In the genomic region with DNA sequence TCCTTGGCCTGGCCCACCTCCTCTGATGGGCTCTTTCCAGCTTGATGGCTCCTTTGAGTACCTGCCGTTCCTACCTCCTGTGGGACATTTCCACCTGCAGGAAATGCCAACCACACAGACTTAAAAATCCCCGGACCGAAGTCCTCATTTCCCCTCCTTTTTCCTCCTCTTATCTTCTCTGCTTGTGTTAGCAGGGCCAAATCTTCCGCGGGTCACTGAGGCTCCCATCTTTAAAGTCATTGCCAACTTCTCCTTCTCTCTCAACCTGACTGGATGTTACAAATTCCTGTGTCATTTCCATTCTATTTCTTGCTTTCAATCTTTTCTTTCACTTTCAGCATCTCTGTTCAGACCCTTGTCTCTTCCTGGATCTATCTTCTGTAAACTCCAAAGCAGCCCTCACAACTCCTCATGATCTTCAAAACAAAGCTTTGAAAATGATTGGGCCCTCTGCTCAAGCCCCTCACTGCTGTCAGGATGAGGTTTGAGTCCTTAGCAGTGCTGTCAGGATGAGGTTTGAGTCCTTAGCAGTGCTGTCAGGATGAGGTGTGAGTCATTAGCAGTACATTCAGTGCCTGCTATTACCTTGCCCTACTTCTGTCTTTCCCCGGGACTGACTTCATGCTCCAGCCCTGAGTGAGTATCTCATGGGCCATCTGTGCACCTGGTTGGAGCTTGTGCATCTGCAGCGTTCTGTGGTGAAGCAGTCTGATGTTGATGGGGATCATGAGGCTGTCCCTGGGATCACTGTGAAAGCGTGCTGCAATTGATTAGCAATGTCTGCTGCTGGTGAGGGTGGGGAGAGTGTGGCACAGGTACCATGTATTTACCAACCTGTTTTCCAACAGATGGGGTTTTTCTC, we compare ENCODE assay signal across 1 cellular context.
A peak's percentile ranks its signal among the peaks of the same experiment; 100 is the strongest.
TF ChIP-seq lines count a peak whose summit lies in the region.

No MANE protein-coding gene starts in this region.

TF ChIP-seq in GM12878, 131 proteins besides CTCF, POLR2A, EP300 and RAD21 (continued from another document):
- TF ChIP-seq POLR2AphosphoS2 (IDR thresholded peaks at IDR 0.05; ENCODE audit: low read depth, low read length) = no peak
- TF ChIP-seq MEF2A (IDR thresholded peaks at IDR 0.05; ENCODE audit: insufficient read depth, low read depth, low read length) = no peak
- TF ChIP-seq TCF3 (IDR thresholded peaks at IDR 0.05; ENCODE audit: borderline replicate concordance, insufficient read depth, low read depth, low read length) = 0 out of 2 replicates have a peak, but pooled peaks have one; percentile 15
- no peak for TF ChIP-seq SPI1 (IDR thresholded peaks at IDR 0.05; ENCODE audit: borderline replicate concordance, insufficient read depth, low read depth, low read length)
- TF ChIP-seq SREBF1 (IDR thresholded peaks at IDR 0.05; ENCODE audit: low read length) = no peak
- no peak for TF ChIP-seq MTA3 (IDR thresholded peaks at IDR 0.05; ENCODE audit: borderline replicate concordance, low read length)
- TF ChIP-seq, protein P1, sequence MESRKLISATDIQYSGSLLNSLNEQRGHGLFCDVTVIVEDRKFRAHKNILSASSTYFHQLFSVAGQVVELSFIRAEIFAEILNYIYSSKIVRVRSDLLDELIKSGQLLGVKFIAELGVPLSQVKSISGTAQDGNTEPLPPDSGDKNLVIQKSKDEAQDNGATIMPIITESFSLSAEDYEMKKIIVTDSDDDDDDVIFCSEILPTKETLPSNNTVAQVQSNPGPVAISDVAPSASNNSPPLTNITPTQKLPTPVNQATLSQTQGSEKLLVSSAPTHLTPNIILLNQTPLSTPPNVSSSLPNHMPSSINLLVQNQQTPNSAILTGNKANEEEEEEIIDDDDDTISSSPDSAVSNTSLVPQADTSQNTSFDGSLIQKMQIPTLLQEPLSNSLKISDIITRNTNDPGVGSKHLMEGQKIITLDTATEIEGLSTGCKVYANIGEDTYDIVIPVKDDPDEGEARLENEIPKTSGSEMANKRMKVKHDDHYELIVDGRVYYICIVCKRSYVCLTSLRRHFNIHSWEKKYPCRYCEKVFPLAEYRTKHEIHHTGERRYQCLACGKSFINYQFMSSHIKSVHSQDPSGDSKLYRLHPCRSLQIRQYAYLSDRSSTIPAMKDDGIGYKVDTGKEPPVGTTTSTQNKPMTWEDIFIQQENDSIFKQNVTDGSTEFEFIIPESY (IDR thresholded peaks at IDR 0.05) = no peak
- TF ChIP-seq HDAC2 (IDR thresholded peaks at IDR 0.05) = no peak
- TF ChIP-seq TAF1 (IDR thresholded peaks at IDR 0.05; ENCODE audit: borderline replicate concordance, low read depth, low read length) = no peak
- no peak for TF ChIP-seq NFIC (IDR thresholded peaks at IDR 0.05; ENCODE audit: low read depth, low read length)
- TF ChIP-seq, protein P2, sequence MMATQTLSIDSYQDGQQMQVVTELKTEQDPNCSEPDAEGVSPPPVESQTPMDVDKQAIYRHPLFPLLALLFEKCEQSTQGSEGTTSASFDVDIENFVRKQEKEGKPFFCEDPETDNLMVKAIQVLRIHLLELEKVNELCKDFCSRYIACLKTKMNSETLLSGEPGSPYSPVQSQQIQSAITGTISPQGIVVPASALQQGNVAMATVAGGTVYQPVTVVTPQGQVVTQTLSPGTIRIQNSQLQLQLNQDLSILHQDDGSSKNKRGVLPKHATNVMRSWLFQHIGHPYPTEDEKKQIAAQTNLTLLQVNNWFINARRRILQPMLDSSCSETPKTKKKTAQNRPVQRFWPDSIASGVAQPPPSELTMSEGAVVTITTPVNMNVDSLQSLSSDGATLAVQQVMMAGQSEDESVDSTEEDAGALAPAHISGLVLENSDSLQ (IDR thresholded peaks at IDR 0.05) = 0 out of 2 replicates have a peak, but pooled peaks have one; percentile 31
- no peak for TF ChIP-seq YBX1 (IDR thresholded peaks at IDR 0.05)
- TF ChIP-seq ESRRA (IDR thresholded peaks at IDR 0.05; ENCODE audit: low read length) = no peak
TF ChIP-seq in GM12878: peak in this region for 10.
